In genomic region chr4:78613522-78614311, GRCh38 we compare ENCODE assay signal across 9 cellular contexts.
DNase-seq lines count a peak whose midpoint lies in the region; ATAC-seq and TF ChIP-seq lines count a peak whose summit lies in the region.
"Had no signal": no experiment of that assay in that cellular context is flagged by ENCODE, and none has a peak within 500 bp of the region (broad histone marks: within the 10 kb centered on the region; RNA-seq: fewer than 3 reads in every experiment).

No MANE protein-coding gene starts in this region.

- TF ChIP-seq EP300 in ovary (IDR thresholded peaks at IDR 0.05): no peak

- TF ChIP-seq CTCF in heart right ventricle (IDR thresholded peaks at IDR 0.05) (no peak), ovary (IDR thresholded peaks at IDR 0.05) (no peak)

- 54 to 57% methylated on average over 7 of the region's 7 CpGs for WGBS in heart right ventricle, 2 donors
- 70 to 80% (median 72%) methylated on average over 7 of the region's 7 CpGs for WGBS in ovary, 3 donors

- peaks cover 0 to 17% (median 0%) of the 10 kb centered on the region in 9 donors for H3K36me3 ChIP-seq in heart right ventricle
- H3K36me3 ChIP-seq in ovary: no peaks in the 10 kb centered on the region
- H3K36me3 ChIP-seq: HAP-1 had no signal

- ATAC-seq in GM18861 (IDR thresholded peaks at IDR 0.05; ENCODE audit: unreplicated experiment) (peak; percentile 74), GM21526 (IDR thresholded peaks at IDR 0.05; ENCODE audit: low FRiP score, unreplicated experiment) (peak; percentile 67), HG03469 (IDR thresholded peaks at IDR 0.05; ENCODE audit: unreplicated experiment) (peak; percentile 53), heart right ventricle (peak in 6 of 8 donors; percentile 34 to 84 (median 70))

- TF ChIP-seq POLR2A in ovary (IDR thresholded peaks at IDR 0.05): no peak

- no peaks in the 10 kb centered on the region for H3K27me3 ChIP-seq in heart right ventricle
- no peaks in the 10 kb centered on the region for H3K27me3 ChIP-seq in ovary

- H3K4me1 ChIP-seq in heart right ventricle: peaks cover 0 to 37% (median 13%) of the 10 kb centered on the region in 9 donors
- H3K4me1 ChIP-seq in ovary (ENCODE audit: insufficient read depth): no peaks in the 10 kb centered on the region
- H3K4me1 ChIP-seq: HAP-1 had no signal

- no peak overlapping the region for H3K27ac ChIP-seq in heart right ventricle
- no peak overlapping the region for H3K27ac ChIP-seq in ovary

- DNase-seq in heart right ventricle: no peak
- no peak for DNase-seq in ovary
- no peak for DNase-seq in activated CD4-positive, CD25-positive, alpha-beta regulatory T cell (lab: John Stamatoyannopoulos, UW)
- no peak for DNase-seq in pons (ENCODE audit: low spot score)
- DNase-seq in amygdala (lab: John Stamatoyannopoulos, UW): no peak

- H3K9me3 ChIP-seq in heart right ventricle: no peaks in the 10 kb centered on the region
- H3K9me3 ChIP-seq in ovary: no peaks in the 10 kb centered on the region
- H3K9me3 ChIP-seq: HAP-1 had no signal

- H3K4me3 ChIP-seq in heart right ventricle (no peak overlapping the region), ovary (no peak overlapping the region)
- H3K4me3 ChIP-seq: HAP-1 had no signal

- intact Hi-C loops in heart right ventricle (cut with DNase I) (loop anchor here in 8 of 10 donors (2.0 to 10.0 kb wide), 8 partner anchors 34 to 659 kb away; partner anchors contain the start of gene BMP2K (in 5 of the 8)), ovary (cut with DNase I) (loop anchor here in 3 of 4 donors (10.0 kb wide), 1 partner anchor 251 kb away; no protein-coding TSS in a partner anchor)
